Comparison of ENCODE assay signal across 1 cellular context in the genomic region with DNA sequence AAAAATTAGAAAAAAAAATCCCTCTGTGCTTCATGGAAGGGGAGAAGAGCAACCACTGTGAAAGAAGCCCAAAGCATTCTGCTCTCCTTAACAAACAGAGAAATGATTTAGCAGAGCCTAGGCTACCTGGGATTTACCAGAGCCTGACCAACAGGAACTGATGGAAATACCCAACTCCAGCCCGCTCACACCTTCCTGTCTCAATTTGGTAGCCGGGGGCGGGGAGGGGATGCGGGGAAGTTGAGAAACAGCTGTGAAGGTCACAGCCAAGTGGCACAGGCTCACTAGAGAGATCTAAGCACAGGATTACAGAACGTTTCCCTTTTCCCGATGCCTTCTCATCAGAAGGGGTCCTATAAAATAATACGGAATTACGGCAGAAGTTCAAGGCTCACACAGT.
TF ChIP-seq lines count a peak whose summit lies in the region.

No MANE protein-coding gene starts in this region.

TF ChIP-seq in GM12878, 131 proteins besides CTCF, POLR2A, EP300 and RAD21 (continued from another document and continues in another):
- TF ChIP-seq, protein P1, sequence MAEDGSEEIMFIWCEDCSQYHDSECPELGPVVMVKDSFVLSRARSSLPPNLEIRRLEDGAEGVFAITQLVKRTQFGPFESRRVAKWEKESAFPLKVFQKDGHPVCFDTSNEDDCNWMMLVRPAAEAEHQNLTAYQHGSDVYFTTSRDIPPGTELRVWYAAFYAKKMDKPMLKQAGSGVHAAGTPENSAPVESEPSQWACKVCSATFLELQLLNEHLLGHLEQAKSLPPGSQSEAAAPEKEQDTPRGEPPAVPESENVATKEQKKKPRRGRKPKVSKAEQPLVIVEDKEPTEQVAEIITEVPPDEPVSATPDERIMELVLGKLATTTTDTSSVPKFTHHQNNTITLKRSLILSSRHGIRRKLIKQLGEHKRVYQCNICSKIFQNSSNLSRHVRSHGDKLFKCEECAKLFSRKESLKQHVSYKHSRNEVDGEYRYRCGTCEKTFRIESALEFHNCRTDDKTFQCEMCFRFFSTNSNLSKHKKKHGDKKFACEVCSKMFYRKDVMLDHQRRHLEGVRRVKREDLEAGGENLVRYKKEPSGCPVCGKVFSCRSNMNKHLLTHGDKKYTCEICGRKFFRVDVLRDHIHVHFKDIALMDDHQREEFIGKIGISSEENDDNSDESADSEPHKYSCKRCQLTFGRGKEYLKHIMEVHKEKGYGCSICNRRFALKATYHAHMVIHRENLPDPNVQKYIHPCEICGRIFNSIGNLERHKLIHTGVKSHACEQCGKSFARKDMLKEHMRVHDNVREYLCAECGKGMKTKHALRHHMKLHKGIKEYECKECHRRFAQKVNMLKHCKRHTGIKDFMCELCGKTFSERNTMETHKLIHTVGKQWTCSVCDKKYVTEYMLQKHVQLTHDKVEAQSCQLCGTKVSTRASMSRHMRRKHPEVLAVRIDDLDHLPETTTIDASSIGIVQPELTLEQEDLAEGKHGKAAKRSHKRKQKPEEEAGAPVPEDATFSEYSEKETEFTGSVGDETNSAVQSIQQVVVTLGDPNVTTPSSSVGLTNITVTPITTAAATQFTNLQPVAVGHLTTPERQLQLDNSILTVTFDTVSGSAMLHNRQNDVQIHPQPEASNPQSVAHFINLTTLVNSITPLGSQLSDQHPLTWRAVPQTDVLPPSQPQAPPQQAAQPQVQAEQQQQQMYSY (CRISPR knock-in tag; IDR thresholded peaks at IDR 0.05), result no peak
- TF ChIP-seq CEBPB (IDR thresholded peaks at IDR 0.05; ENCODE audit: borderline replicate concordance in 1 of 2, low read depth in 2 of 2, low read length in 2 of 2) (no peak), PAX5 (IDR thresholded peaks at IDR 0.05; ENCODE audit: borderline replicate concordance, low read depth, low read length) (peak; percentile 41; the same call in 1 of the 2 replicates), SRF (IDR thresholded peaks at IDR 0.05; ENCODE audit: low read depth in 2 of 2, low read length in 2 of 2) (0 out of 4 replicates have a peak, but pooled peaks of 1 of the 2 experiments have one; percentile 55), JUNB (IDR thresholded peaks at IDR 0.05) (no peak), DPF2 (IDR thresholded peaks at IDR 0.05) (no peak), TCF12 (IDR thresholded peaks at IDR 0.05; ENCODE audit: low read depth, low read length) (peak; percentile 61; the same call in 1 of the 2 replicates), STAT1 (conservative IDR thresholded peaks at IDR 0.05) (no peak), NFIC (IDR thresholded peaks at IDR 0.05; ENCODE audit: low read depth, low read length) (peak; percentile 47; the same call in 1 of the 2 replicates), ATF7 (IDR thresholded peaks at IDR 0.05; ENCODE audit: low read depth) (no peak), MXI1 (IDR thresholded peaks at IDR 0.05; ENCODE audit: low read depth, low read length) (no peak), CHD1 (IDR thresholded peaks at IDR 0.05; ENCODE audit: low read depth, low read length) (no peak), ASH2L (IDR thresholded peaks at IDR 0.05; ENCODE audit: borderline replicate concordance, low read depth) (no peak), PML (IDR thresholded peaks at IDR 0.05; ENCODE audit: low read length) (peak; percentile 43; the same call in 1 of the 2 replicates), SPI1 (IDR thresholded peaks at IDR 0.05; ENCODE audit: borderline replicate concordance, insufficient read depth, low read depth, low read length) (peak; percentile 40; the same call in 1 of the 2 replicates), GATAD2B (conservative IDR thresholded peaks at IDR 0.05; ENCODE audit: low read depth) (no peak), EZH2 (IDR thresholded peaks at IDR 0.05; ENCODE audit: borderline replicate concordance, control insufficient read depth, low read depth, low read length) (no peak), RBBP5 (conservative IDR thresholded peaks at IDR 0.05) (no peak), CHD4 (IDR thresholded peaks at IDR 0.05) (no peak), FOS (IDR thresholded peaks at IDR 0.05; ENCODE audit: borderline replicate concordance, extremely low read depth, insufficient read length) (no peak), RUNX3 (IDR thresholded peaks at IDR 0.05; ENCODE audit: low read length) (peak; percentile 62), RAD51 (IDR thresholded peaks at IDR 0.05) (no peak), FOXM1 (IDR thresholded peaks at IDR 0.05; ENCODE audit: low read depth, low read length) (peak; percentile 40; the same call in 1 of the 2 replicates), POU2F2 (IDR thresholded peaks at IDR 0.05; ENCODE audit: borderline replicate concordance, low read depth, low read length) (0 out of 3 replicates have a peak, but pooled peaks have one; percentile 11), HDAC6 (IDR thresholded peaks at IDR 0.05; ENCODE audit: unreplicated experiment) (no peak), EED (IDR thresholded peaks at IDR 0.05; ENCODE audit: low read depth) (peak; percentile 92), KAT2A (conservative IDR thresholded peaks at IDR 0.05; ENCODE audit: control insufficient read depth, low read depth, low read length) (no peak), WRNIP1 (IDR thresholded peaks at IDR 0.05; ENCODE audit: borderline replicate concordance, low read depth, low read length) (no peak), SREBF2 (IDR thresholded peaks at IDR 0.05; ENCODE audit: low read length) (no peak), POLR2AphosphoS5 (IDR thresholded peaks at IDR 0.05; ENCODE audit: low read length) (peak; percentile 47; the same call in 1 of the 2 replicates), SUPT20H (IDR thresholded peaks at IDR 0.05; ENCODE audit: borderline replicate concordance, control insufficient read depth, low read depth, low read length) (no peak), NR2C1 (IDR thresholded peaks at IDR 0.05) (no peak), ZBED1 (IDR thresholded peaks at IDR 0.05; ENCODE audit: borderline replicate concordance) (no peak), IRF4 (IDR thresholded peaks at IDR 0.05; ENCODE audit: low read depth, low read length) (no peak)
- TF ChIP-seq, protein P2, sequence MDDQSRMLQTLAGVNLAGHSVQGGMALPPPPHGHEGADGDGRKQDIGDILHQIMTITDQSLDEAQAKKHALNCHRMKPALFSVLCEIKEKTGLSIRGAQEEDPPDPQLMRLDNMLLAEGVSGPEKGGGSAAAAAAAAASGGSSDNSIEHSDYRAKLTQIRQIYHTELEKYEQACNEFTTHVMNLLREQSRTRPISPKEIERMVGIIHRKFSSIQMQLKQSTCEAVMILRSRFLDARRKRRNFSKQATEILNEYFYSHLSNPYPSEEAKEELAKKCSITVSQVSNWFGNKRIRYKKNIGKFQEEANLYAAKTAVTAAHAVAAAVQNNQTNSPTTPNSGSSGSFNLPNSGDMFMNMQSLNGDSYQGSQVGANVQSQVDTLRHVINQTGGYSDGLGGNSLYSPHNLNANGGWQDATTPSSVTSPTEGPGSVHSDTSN (IDR thresholded peaks at IDR 0.05; ENCODE audit: insufficient replicate concordance, low read depth, low read length), result no peak
- TF ChIP-seq, protein P3, sequence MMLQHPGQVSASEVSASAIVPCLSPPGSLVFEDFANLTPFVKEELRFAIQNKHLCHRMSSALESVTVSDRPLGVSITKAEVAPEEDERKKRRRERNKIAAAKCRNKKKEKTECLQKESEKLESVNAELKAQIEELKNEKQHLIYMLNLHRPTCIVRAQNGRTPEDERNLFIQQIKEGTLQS (IDR thresholded peaks at IDR 0.05; ENCODE audit: borderline replicate concordance, extremely low read depth, low read depth, low read length), result no peak
- TF ChIP-seq, protein P4, sequence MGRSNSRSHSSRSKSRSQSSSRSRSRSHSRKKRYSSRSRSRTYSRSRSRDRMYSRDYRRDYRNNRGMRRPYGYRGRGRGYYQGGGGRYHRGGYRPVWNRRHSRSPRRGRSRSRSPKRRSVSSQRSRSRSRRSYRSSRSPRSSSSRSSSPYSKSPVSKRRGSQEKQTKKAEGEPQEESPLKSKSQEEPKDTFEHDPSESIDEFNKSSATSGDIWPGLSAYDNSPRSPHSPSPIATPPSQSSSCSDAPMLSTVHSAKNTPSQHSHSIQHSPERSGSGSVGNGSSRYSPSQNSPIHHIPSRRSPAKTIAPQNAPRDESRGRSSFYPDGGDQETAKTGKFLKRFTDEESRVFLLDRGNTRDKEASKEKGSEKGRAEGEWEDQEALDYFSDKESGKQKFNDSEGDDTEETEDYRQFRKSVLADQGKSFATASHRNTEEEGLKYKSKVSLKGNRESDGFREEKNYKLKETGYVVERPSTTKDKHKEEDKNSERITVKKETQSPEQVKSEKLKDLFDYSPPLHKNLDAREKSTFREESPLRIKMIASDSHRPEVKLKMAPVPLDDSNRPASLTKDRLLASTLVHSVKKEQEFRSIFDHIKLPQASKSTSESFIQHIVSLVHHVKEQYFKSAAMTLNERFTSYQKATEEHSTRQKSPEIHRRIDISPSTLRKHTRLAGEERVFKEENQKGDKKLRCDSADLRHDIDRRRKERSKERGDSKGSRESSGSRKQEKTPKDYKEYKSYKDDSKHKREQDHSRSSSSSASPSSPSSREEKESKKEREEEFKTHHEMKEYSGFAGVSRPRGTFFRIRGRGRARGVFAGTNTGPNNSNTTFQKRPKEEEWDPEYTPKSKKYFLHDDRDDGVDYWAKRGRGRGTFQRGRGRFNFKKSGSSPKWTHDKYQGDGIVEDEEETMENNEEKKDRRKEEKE (IDR thresholded peaks at IDR 0.05), result no peak
- TF ChIP-seq, protein P5, sequence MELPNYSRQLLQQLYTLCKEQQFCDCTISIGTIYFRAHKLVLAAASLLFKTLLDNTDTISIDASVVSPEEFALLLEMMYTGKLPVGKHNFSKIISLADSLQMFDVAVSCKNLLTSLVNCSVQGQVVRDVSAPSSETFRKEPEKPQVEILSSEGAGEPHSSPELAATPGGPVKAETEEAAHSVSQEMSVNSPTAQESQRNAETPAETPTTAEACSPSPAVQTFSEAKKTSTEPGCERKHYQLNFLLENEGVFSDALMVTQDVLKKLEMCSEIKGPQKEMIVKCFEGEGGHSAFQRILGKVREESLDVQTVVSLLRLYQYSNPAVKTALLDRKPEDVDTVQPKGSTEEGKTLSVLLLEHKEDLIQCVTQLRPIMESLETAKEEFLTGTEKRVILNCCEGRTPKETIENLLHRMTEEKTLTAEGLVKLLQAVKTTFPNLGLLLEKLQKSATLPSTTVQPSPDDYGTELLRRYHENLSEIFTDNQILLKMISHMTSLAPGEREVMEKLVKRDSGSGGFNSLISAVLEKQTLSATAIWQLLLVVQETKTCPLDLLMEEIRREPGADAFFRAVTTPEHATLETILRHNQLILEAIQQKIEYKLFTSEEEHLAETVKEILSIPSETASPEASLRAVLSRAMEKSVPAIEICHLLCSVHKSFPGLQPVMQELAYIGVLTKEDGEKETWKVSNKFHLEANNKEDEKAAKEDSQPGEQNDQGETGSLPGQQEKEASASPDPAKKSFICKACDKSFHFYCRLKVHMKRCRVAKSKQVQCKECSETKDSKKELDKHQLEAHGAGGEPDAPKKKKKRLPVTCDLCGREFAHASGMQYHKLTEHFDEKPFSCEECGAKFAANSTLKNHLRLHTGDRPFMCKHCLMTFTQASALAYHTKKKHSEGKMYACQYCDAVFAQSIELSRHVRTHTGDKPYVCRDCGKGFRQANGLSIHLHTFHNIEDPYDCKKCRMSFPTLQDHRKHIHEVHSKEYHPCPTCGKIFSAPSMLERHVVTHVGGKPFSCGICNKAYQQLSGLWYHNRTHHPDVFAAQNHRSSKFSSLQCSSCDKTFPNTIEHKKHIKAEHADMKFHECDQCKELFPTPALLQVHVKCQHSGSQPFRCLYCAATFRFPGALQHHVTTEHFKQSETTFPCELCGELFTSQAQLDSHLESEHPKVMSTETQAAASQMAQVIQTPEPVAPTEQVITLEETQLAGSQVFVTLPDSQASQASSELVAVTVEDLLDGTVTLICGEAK (IDR thresholded peaks at IDR 0.05; ENCODE audit: borderline replicate concordance), result no peak
- TF ChIP-seq, protein P6, sequence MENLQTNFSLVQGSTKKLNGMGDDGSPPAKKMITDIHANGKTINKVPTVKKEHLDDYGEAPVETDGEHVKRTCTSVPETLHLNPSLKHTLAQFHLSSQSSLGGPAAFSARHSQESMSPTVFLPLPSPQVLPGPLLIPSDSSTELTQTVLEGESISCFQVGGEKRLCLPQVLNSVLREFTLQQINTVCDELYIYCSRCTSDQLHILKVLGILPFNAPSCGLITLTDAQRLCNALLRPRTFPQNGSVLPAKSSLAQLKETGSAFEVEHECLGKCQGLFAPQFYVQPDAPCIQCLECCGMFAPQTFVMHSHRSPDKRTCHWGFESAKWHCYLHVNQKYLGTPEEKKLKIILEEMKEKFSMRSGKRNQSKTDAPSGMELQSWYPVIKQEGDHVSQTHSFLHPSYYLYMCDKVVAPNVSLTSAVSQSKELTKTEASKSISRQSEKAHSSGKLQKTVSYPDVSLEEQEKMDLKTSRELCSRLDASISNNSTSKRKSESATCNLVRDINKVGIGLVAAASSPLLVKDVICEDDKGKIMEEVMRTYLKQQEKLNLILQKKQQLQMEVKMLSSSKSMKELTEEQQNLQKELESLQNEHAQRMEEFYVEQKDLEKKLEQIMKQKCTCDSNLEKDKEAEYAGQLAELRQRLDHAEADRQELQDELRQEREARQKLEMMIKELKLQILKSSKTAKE (IDR thresholded peaks at IDR 0.05; ENCODE audit: low read depth, poor library complexity, severe bottlenecking), result no peak
- TF ChIP-seq, protein P7, sequence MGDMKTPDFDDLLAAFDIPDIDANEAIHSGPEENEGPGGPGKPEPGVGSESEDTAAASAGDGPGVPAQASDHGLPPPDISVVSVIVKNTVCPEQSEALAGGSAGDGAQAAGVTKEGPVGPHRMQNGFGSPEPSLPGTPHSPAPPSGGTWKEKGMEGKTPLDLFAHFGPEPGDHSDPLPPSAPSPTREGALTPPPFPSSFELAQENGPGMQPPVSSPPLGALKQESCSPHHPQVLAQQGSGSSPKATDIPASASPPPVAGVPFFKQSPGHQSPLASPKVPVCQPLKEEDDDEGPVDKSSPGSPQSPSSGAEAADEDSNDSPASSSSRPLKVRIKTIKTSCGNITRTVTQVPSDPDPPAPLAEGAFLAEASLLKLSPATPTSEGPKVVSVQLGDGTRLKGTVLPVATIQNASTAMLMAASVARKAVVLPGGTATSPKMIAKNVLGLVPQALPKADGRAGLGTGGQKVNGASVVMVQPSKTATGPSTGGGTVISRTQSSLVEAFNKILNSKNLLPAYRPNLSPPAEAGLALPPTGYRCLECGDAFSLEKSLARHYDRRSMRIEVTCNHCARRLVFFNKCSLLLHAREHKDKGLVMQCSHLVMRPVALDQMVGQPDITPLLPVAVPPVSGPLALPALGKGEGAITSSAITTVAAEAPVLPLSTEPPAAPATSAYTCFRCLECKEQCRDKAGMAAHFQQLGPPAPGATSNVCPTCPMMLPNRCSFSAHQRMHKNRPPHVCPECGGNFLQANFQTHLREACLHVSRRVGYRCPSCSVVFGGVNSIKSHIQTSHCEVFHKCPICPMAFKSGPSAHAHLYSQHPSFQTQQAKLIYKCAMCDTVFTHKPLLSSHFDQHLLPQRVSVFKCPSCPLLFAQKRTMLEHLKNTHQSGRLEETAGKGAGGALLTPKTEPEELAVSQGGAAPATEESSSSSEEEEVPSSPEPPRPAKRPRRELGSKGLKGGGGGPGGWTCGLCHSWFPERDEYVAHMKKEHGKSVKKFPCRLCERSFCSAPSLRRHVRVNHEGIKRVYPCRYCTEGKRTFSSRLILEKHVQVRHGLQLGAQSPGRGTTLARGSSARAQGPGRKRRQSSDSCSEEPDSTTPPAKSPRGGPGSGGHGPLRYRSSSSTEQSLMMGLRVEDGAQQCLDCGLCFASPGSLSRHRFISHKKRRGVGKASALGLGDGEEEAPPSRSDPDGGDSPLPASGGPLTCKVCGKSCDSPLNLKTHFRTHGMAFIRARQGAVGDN (IDR thresholded peaks at IDR 0.05), result no peak
